ENCODE assay signal across 8 cellular contexts in the genomic region with DNA sequence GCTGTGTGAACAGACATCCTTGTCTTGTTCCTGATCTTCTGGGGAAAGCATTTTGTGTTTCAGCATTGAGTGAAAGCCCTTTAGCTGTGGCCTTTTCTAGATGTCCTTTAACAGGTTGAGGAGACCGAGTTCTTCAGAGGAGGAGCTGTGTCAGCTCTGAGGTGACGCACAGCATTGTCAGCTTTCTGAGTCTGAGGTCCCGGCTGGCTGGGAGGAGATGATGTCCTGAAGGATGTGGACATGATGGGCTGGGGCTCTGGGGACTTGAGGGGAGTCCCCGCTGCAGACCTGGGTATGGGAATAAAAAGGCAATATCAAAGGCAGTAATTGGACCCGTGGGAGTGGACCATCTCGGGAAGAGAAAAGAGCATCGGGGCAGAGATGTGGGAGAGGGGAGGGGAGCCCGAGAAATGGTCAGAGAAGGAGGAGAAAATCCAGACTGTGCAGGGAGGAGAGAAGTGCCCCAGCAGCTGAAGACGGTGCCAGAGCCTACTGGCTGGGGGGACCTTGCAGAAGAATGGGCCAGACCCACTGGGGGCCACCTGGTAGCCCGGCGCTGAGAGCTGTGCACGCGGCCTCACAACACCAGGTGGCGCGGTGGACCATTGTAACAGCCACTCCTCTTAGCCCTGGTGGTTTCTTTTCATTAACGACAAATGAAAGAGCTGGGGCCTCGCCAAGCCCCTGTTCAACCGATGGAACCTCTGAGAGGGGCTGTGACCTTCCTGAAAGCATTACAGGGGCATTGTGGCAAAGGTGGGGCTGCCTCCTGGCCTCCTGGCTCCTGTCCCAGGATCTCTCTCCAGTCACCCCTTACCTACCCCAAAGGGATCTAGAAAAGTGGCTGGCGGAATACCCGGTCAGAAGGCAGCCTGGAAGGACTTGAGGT.
A peak's percentile ranks its signal among the peaks of the same experiment; 100 is the strongest.
DNase-seq lines count a peak whose midpoint lies in the region; ATAC-seq and TF ChIP-seq lines count a peak whose summit lies in the region.

No MANE protein-coding gene starts in this region.

- H3K27me3 ChIP-seq in suprapubic skin, result peaks cover 3% of the 10 kb centered on the region

- peak; percentile 58 for ATAC-seq in GM21367 (IDR thresholded peaks at IDR 0.05; ENCODE audit: unreplicated experiment)

- DNase-seq in C1 segment of cervical spinal cord (lab: John Stamatoyannopoulos, UW) (peak in 11 of 14 donors; percentile 7 to 73 (median 50)), LoVo (ENCODE audit: low spot score) (peak; percentile 64), SHP77 (lab: John Stamatoyannopoulos, UW) (peak; percentile 50 to 71), foreskin melanocyte (peak; percentile 47), occipital lobe (lab: John Stamatoyannopoulos, UW) (peak; percentile 24), suprapubic skin (ENCODE audit: low spot score in 2 of 2) (peak; percentile 87 to 89)
- peak; percentile 71 for DNase-seq in activated T-helper 9 cell treated with anti-CD3 and anti-CD28 coated beads, Interleukin-2, amount 50 U/mL, for 16 hours (ENCODE audit: low read depth)

- H3K36me3 ChIP-seq in suprapubic skin, result no peaks in the 10 kb centered on the region

- H3K4me3 ChIP-seq in suprapubic skin, result peak overlapping the region; percentile 12

- H3K4me1 ChIP-seq in suprapubic skin, result peaks cover 5% of the 10 kb centered on the region

- TF ChIP-seq EP300 in suprapubic skin (IDR thresholded peaks at IDR 0.05), result no peak

- WGBS in suprapubic skin, result 31% methylated on average over 16 of the region's 20 CpGs

- peak; percentile 89 for TF ChIP-seq CTCF in suprapubic skin (IDR thresholded peaks at IDR 0.05)

- no peak for TF ChIP-seq POLR2A in suprapubic skin (IDR thresholded peaks at IDR 0.05)

- H3K27ac ChIP-seq in suprapubic skin, result no peak overlapping the region

- no peaks in the 10 kb centered on the region for H3K9me3 ChIP-seq in suprapubic skin

Comparison
In these comparisons a context has a peak if more than half of its experiments do, and no peak if none do; other contexts are left out.
1. DNase-seq: peak in every context shown above with its lines; median percentile 88 in suprapubic skin; 71 in activated T-helper 9 cell treated with anti-CD3 and anti-CD28 coated beads, Interleukin-2, amount 50 U/mL, for 16 hours; 64 in LoVo; 60 in SHP77; 50 in C1 segment of cervical spinal cord; 47 in foreskin melanocyte; 24 in occipital lobe.